ENCODE assay signal across 24 cellular contexts in genomic region chr4:107312366-107312765, GRCh38.
DNase-seq lines count a peak whose midpoint lies in the region; ATAC-seq and TF ChIP-seq lines count a peak whose summit lies in the region.
"Had no signal": no experiment of that assay in that cellular context is flagged by ENCODE, and none has a peak within 500 bp of the region (broad histone marks: within the 10 kb centered on the region; RNA-seq: fewer than 3 reads in every experiment).

No MANE protein-coding gene starts in this region.

- H3K9me3 ChIP-seq in SK-N-SH, result no peaks in the 10 kb centered on the region
- no peaks in the 10 kb centered on the region for H3K9me3 ChIP-seq in esophagus muscularis mucosa
- no peaks in the 10 kb centered on the region for H3K9me3 ChIP-seq in ascending aorta
- H3K9me3 ChIP-seq: Caco-2 had no signal

- H3K4me3 ChIP-seq in SK-N-SH (ENCODE audit: low read depth in 2 of 2, low read length in 1 of 2), result no peak overlapping the region
- no peak overlapping the region for H3K4me3 ChIP-seq in brain microvascular endothelial cell (ENCODE audit: low read depth, low read length)
- H3K4me3 ChIP-seq in esophagus muscularis mucosa, result no peak overlapping the region
- no peak overlapping the region for H3K4me3 ChIP-seq in ascending aorta

- intact Hi-C loops in esophagus muscularis mucosa (cut with DNase I) (no loop called here), ascending aorta (cut with DNase I) (no loop called here)

- DNase-seq in SK-N-SH (no peak), HFFc6 (peak; percentile 39), brain microvascular endothelial cell (peak; percentile 19), esophagus muscularis mucosa (ENCODE audit: extremely low spot score) (no peak), NCI-H82 (lab: John Stamatoyannopoulos, UW) (no peak), HuH-7 (ENCODE audit: low spot score) (no peak), ascending aorta (ENCODE audit: low spot score in 2 of 2) (no peak)
- DNase-seq: ACHN; Caco-2; CD8-positive, alpha-beta T cell; GF-D8; H7; NCI-H1048; NCI-H1417; NCI-H1694; NCI-H2029 treated with DMSO at 0.1 percent for 48 hours; NCI-H526 treated with DMSO at 0.1 percent for 48 hours; SHP77 had no signal

- CTCF ChIA-PET in SK-N-SH (lab: Yijun Ruan, JAX), result no interaction called here

- no peaks in the 10 kb centered on the region for H3K27me3 Mint-ChIP-seq in HFFc6 (ENCODE audit: insufficient read depth)
- H3K27me3 Mint-ChIP-seq: B cell had no signal

- H4K20me1 ChIP-seq in SK-N-SH (ENCODE audit: insufficient read depth), result no peaks in the 10 kb centered on the region

- no peak for TF ChIP-seq POLR2A in esophagus muscularis mucosa (IDR thresholded peaks at IDR 0.05; ENCODE audit: low read depth)

- H2AFZ ChIP-seq in SK-N-SH (ENCODE audit: low read depth), result no peak overlapping the region

- H3K9me2 ChIP-seq in SK-N-SH, result no peaks in the 10 kb centered on the region

- H3K4me1 ChIP-seq in SK-N-SH (ENCODE audit: control insufficient read depth in 1 of 2, insufficient read depth in 2 of 2, low read depth in 1 of 2, low read length in 1 of 2) (no peaks in the 10 kb centered on the region; a peak in 1 of 4 replicates), esophagus muscularis mucosa (no peaks in the 10 kb centered on the region), ascending aorta (no peaks in the 10 kb centered on the region)
- H3K4me1 ChIP-seq: Caco-2 had no signal

- H3K4me2 ChIP-seq in SK-N-SH, result no peak overlapping the region

- H3K36me3 ChIP-seq in SK-N-SH (replicated peaks in 1 of 2; ENCODE audit: control insufficient read depth in 1 of 2, insufficient read depth in 2 of 2, low read length in 1 of 2) (no peaks in the 10 kb centered on the region), brain microvascular endothelial cell (replicated peaks) (no peaks in the 10 kb centered on the region), esophagus muscularis mucosa (no peaks in the 10 kb centered on the region), ascending aorta (no peaks in the 10 kb centered on the region)

- TF ChIP-seq CTCF in SK-N-SH (IDR thresholded peaks at IDR 0.05) (no peak), HFFc6 (IDR thresholded peaks at IDR 0.05) (no peak), brain microvascular endothelial cell (IDR thresholded peaks at IDR 0.05; ENCODE audit: low read depth, low read length, missing control alignments) (no peak), esophagus muscularis mucosa (IDR thresholded peaks at IDR 0.05) (no peak), ascending aorta (IDR thresholded peaks at IDR 0.05) (no peak)

- TF ChIP-seq EP300 in SK-N-SH (IDR thresholded peaks at IDR 0.05; ENCODE audit: borderline replicate concordance in 1 of 2, low read depth in 1 of 2, low read length in 1 of 2), result no peak
- TF ChIP-seq EP300 in esophagus muscularis mucosa (IDR thresholded peaks at IDR 0.05), result no peak

- H3K27ac ChIP-seq in SK-N-SH (ENCODE audit: low read depth in 2 of 2, low read length in 1 of 2) (no peak overlapping the region), brain microvascular endothelial cell (no peak overlapping the region), esophagus muscularis mucosa (replicated peaks in 1 of 4) (no peak overlapping the region), ascending aorta (no peak overlapping the region)
- H3K27ac ChIP-seq: 22Rv1, C4-2B, RWPE1 had no signal

- peaks cover 4% of the 10 kb centered on the region; the same call in 1 of the 2 replicates for H3K9me3 Mint-ChIP-seq in HFFc6
- H3K9me3 Mint-ChIP-seq: CD8-positive, alpha-beta T cell had no signal

- in situ Hi-C loops in brain microvascular endothelial cell (cut with HindIII; ENCODE audit: low pct_ligation_motif_present, low sequenced_read_pairs), result no loop called here

- POLR2A ChIA-PET in SK-N-SH (lab: Yijun Ruan, JAX), result no interaction called here

- no peak overlapping the region for H3K4me3 Mint-ChIP-seq in HFFc6
- H3K4me3 Mint-ChIP-seq: B cell; CD8-positive, alpha-beta T cell had no signal

- peaks cover 6% of the 10 kb centered on the region for H3F3A ChIP-seq in SK-N-SH (replicated peaks; ENCODE audit: insufficient read depth)

- peaks cover 28% of the 10 kb centered on the region for H3K4me1 Mint-ChIP-seq in HFFc6 (ENCODE audit: low read depth)
- H3K4me1 Mint-ChIP-seq: B cell had no signal

- 82% methylated on average over 4 of the region's 4 CpGs for WGBS in SK-N-SH (ENCODE audit: low lambda C conversion rate)
- 83% methylated on average over 4 of the region's 4 CpGs for WGBS in esophagus muscularis mucosa

- no peaks in the 10 kb centered on the region for H3K79me2 ChIP-seq in SK-N-SH (ENCODE audit: insufficient read depth)

- H3K27ac Mint-ChIP-seq in HFFc6, result no peak overlapping the region
- H3K27ac Mint-ChIP-seq: B cell; CD8-positive, alpha-beta T cell had no signal

- H3K27me3 ChIP-seq in SK-N-SH (ENCODE audit: insufficient read depth) (no peaks in the 10 kb centered on the region), brain microvascular endothelial cell (replicated peaks) (no peaks in the 10 kb centered on the region), esophagus muscularis mucosa (no peaks in the 10 kb centered on the region), ascending aorta (no peaks in the 10 kb centered on the region)

- ATAC-seq in SK-N-SH treated with all-trans-retinoic acid at 6 μM for 48 hours, result peak; percentile 32; the same call in 1 of the 3 replicates
- ATAC-seq: CD8-positive, alpha-beta T cell; Panc1 had no signal

- no peak for TF ChIP-seq RAD21 in SK-N-SH (IDR thresholded peaks at IDR 0.05; ENCODE audit: low read length)

- H3K36me3 Mint-ChIP-seq in HFFc6 (ENCODE audit: low read depth), result no peaks in the 10 kb centered on the region
- H3K36me3 Mint-ChIP-seq: CD8-positive, alpha-beta T cell had no signal

- no peak overlapping the region for H3K9ac ChIP-seq in SK-N-SH

TF ChIP-seq in SK-N-SH treated with all-trans-retinoic acid at 6 μM for 48 hours, 23 proteins besides CTCF, POLR2A, EP300 and RAD21 (continues in another document):
- TF ChIP-seq TCF4 (CRISPR knock-in tag; IDR thresholded peaks at IDR 0.05; ENCODE audit: borderline replicate concordance), result no peak
- no peak for TF ChIP-seq ZNF70 (CRISPR knock-in tag; IDR thresholded peaks at IDR 0.05)
- TF ChIP-seq GLIS3 (CRISPR knock-in tag; IDR thresholded peaks at IDR 0.05), result no peak
- TF ChIP-seq ZFP30 (CRISPR knock-in tag; IDR thresholded peaks at IDR 0.05), result no peak
- no peak for TF ChIP-seq POU6F1 (CRISPR knock-in tag; IDR thresholded peaks at IDR 0.05; ENCODE audit: borderline replicate concordance, low read depth)
- no peak for TF ChIP-seq ARNTL (CRISPR knock-in tag; IDR thresholded peaks at IDR 0.05; ENCODE audit: borderline replicate concordance, low read depth)
- no peak for TF ChIP-seq TOX (CRISPR knock-in tag; IDR thresholded peaks at IDR 0.05; ENCODE audit: borderline replicate concordance)
- no peak for TF ChIP-seq ZNF8 (CRISPR knock-in tag; IDR thresholded peaks at IDR 0.05)

TF ChIP-seq in SK-N-SH, 30 proteins besides CTCF, POLR2A, EP300 and RAD21:
- no peak for TF ChIP-seq RFX5 (IDR thresholded peaks at IDR 0.05; ENCODE audit: low read length)
- TF ChIP-seq PBX3 (IDR thresholded peaks at IDR 0.05), result no peak
- no peak for TF ChIP-seq ZBTB33 (IDR thresholded peaks at IDR 0.05; ENCODE audit: borderline replicate concordance, low read depth)
- TF ChIP-seq SMC3 (IDR thresholded peaks at IDR 0.05; ENCODE audit: low read depth, low read length), result no peak
- TF ChIP-seq FOXJ3 (CRISPR knock-in tag; IDR thresholded peaks at IDR 0.05), result no peak
- no peak for TF ChIP-seq CHD2 (IDR thresholded peaks at IDR 0.05; ENCODE audit: low read length, partially characterized antibody)

Comparison
In these comparisons a context has a peak if more than half of its experiments do, and no peak if none do; other contexts are left out.
1. DNase-seq: peak in HFFc6 (single experiment) and brain microvascular endothelial cell (single experiment); none in SK-N-SH (single experiment), esophagus muscularis mucosa (single experiment), NCI-H82 (single experiment), HuH-7 (single experiment) and ascending aorta (0 of 2).